Comparison of ENCODE assay signal across 8 cellular contexts in the genomic region with DNA sequence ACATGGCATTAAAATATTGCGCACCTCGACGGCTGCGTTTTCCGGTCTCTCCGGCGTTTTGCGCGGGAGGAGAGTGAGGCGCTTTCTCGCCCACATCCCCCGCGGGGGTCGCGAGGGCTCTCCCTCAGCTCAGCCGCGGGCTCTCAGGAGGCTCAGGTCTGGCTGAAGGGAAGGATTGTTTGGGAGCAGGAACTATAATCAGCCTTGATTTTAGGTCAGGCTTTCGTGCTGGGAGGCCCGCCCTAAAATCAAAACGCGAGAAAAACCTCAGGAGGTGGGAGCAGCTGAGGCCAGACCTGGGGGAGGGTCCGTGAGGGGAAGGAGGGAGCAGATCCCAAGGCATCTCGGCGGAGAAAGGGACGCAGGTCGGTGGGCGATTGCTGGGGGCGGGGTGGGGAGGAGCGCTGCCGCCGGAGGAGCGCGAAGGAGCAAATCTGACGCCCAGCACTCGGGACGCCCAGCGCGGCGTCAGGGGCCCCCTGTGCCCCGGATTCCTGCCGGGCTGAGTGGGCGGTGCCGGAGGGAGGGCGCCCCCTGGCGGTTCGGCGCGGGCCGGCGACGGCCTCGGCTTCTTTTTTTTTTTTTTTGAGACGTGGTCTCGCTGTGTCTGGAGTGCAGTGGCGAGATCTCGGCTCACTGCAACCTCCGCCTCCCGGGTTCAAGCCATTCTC. TPM values are rescaled to one million over a fixed set of nuclear protein-coding genes. Genes with fewer than 3 reads are reported as not detected.
DNase-seq lines count a peak whose midpoint lies in the region; ATAC-seq and TF ChIP-seq lines count a peak whose summit lies in the region.

No MANE protein-coding gene starts in this region.

- intact Hi-C loops in cardiac septum (cut with DNase I): loop anchor here (10.0 kb wide), 1 partner anchor 105 kb away; no protein-coding TSS in a partner anchor
- intact Hi-C loops in tibial artery (cut with DNase I; ENCODE audit: low total_unique reads): no loop called here

- H3K27ac ChIP-seq in trophoblast cell (ENCODE audit: low read depth, low read length) (peak overlapping the region; percentile 45), tibial artery (peak overlapping the region; percentile 45 to 65)

- peak overlapping the region; percentile 97 for H3K4me2 ChIP-seq in trophoblast cell (ENCODE audit: low read length)

- DNase-seq in CMK (ENCODE audit: low read depth) (peak; percentile 44), SKM-1 treated with dmso at 0.1 percent for 144 hours (lab: John Stamatoyannopoulos, UW; ENCODE audit: unreplicated experiment) (peak; percentile 38), cardiac septum (ENCODE audit: low spot score) (peak; percentile 85), trophoblast cell (peak; percentile 17 to 71), tibial artery (peak; percentile 29 to 83)

- H3K4me3 Mint-ChIP-seq in activated naive CD8-positive, alpha-beta T cell: peak overlapping the region; percentile 84

- WGBS in trophoblast cell (ENCODE audit: extremely low coverage, insufficient coverage, insufficient read length): no CpG with 5 or more reads among the region's 58 CpGs

- peak overlapping the region; percentile 64 for H3K27ac Mint-ChIP-seq in activated naive CD8-positive, alpha-beta T cell

- peak overlapping the region; percentile 36 for H2BK5ac ChIP-seq in trophoblast cell (ENCODE audit: low read depth, low read length, poor library complexity)

- H3K79me1 ChIP-seq in trophoblast cell (ENCODE audit: low read length): peaks cover 5% of the 10 kb centered on the region

- peak overlapping the region; percentile 23 for H4K91ac ChIP-seq in trophoblast cell (ENCODE audit: low read depth, low read length)

- H3K79me2 ChIP-seq in trophoblast cell (ENCODE audit: control insufficient read depth, insufficient read depth, low read length, poor library complexity): no peaks in the 10 kb centered on the region

- H3K27me3 Mint-ChIP-seq in activated naive CD8-positive, alpha-beta T cell: no peaks in the 10 kb centered on the region

- peak overlapping the region; percentile 76 for H4K12ac ChIP-seq in trophoblast cell (ENCODE audit: low read depth, low read length)

- H2AK5ac ChIP-seq in trophoblast cell (ENCODE audit: low read length): no peak overlapping the region

- H3K14ac ChIP-seq in trophoblast cell (ENCODE audit: low read length): peak overlapping the region; percentile 67

- H3K36me3 Mint-ChIP-seq in activated naive CD8-positive, alpha-beta T cell: no peaks in the 10 kb centered on the region

- H3K9ac ChIP-seq in trophoblast cell (ENCODE audit: low read length): peak overlapping the region; percentile 92

- peaks cover 1 to 3% of the 10 kb centered on the region in 2 experiments for H3K4me1 ChIP-seq in trophoblast cell (ENCODE audit: control insufficient read depth in 1 of 2, insufficient read depth in 2 of 2, low read length in 2 of 2)
- H3K4me1 ChIP-seq in tibial artery: peaks cover 0 to 15% (median 11%) of the 10 kb centered on the region in 4 donors

- peak; percentile 61 for ATAC-seq in HG03354 (IDR thresholded peaks at IDR 0.05; ENCODE audit: poor library complexity, severe bottlenecking, unreplicated experiment)
- no peak for ATAC-seq in HG03469 (IDR thresholded peaks at IDR 0.05; ENCODE audit: unreplicated experiment)

- H3K9me3 ChIP-seq in trophoblast cell (ENCODE audit: insufficient read depth, low read depth, low read length) (no peaks in the 10 kb centered on the region), tibial artery (no peaks in the 10 kb centered on the region)

- peak overlapping the region; percentile 76 for H3K4me3 ChIP-seq in trophoblast cell (ENCODE audit: low read depth, low read length)
- peak overlapping the region; percentile 47 to 60 for H3K4me3 ChIP-seq in tibial artery

- no peaks in the 10 kb centered on the region for H3K9me3 Mint-ChIP-seq in activated naive CD8-positive, alpha-beta T cell (ENCODE audit: low read depth)

- H2BK120ac ChIP-seq in trophoblast cell (ENCODE audit: insufficient read depth, low read length, poor library complexity): peak overlapping the region; percentile 0

- H3K27me3 ChIP-seq in trophoblast cell (ENCODE audit: insufficient read depth, low read length): no peaks in the 10 kb centered on the region
- H3K27me3 ChIP-seq in tibial artery: peaks cover 0 to 3% of the 10 kb centered on the region in 2 donors

- peak overlapping the region; percentile 73 for H2AFZ ChIP-seq in trophoblast cell (ENCODE audit: insufficient read depth, low read length, poor library complexity)

- H3K18ac ChIP-seq in trophoblast cell (ENCODE audit: low read length): no peak overlapping the region

- H3K23ac ChIP-seq in trophoblast cell (ENCODE audit: low read length): no peak overlapping the region

- peak; percentile 70 to 75 for TF ChIP-seq CTCF in tibial artery (IDR thresholded peaks at IDR 0.05)

- H3K36me3 ChIP-seq in trophoblast cell (ENCODE audit: control insufficient read depth in 1 of 2, insufficient read depth in 2 of 2, low read length in 2 of 2) (no peaks in the 10 kb centered on the region), tibial artery (no peaks in the 10 kb centered on the region)

- H3K4ac ChIP-seq in trophoblast cell (ENCODE audit: low read depth, low read length): no peak overlapping the region

- peaks cover 26% of the 10 kb centered on the region for H3K4me1 Mint-ChIP-seq in activated naive CD8-positive, alpha-beta T cell (ENCODE audit: low read depth)

- H2BK12ac ChIP-seq in trophoblast cell (ENCODE audit: low read length): peak overlapping the region; percentile 52

- H4K8ac ChIP-seq in trophoblast cell (ENCODE audit: low read depth, low read length): peak overlapping the region; percentile 81

RNA-seq across cellular contexts. Expression of a gene that starts 18.7 kb away (rescaled TPM):
- 33.7 TPM for total RNA-seq in cardiac septum
- polyA plus RNA-seq in trophoblast cell (2013): 20.1 and 20.9 TPM in 2 replicates
